Comparison of ENCODE assay signal across 17 cellular contexts in genomic region chr9:127090341-127090985, GRCh38. TPM values are rescaled to one million over a fixed set of nuclear protein-coding genes. Genes with fewer than 3 reads are reported as not detected.
A peak's percentile ranks its signal among the peaks of the same experiment; 100 is the strongest.
DNase-seq lines count a peak whose midpoint lies in the region; ATAC-seq and TF ChIP-seq lines count a peak whose summit lies in the region.
"Had no signal": no experiment of that assay in that cellular context is flagged by ENCODE, and none has a peak within 500 bp of the region (broad histone marks: within the 10 kb centered on the region; RNA-seq: fewer than 3 reads in every experiment).

No MANE protein-coding gene starts in this region.

- no peak for TF ChIP-seq POLR2A in ovary (IDR thresholded peaks at IDR 0.05)

- H3K9me3 ChIP-seq in heart right ventricle (no peaks in the 10 kb centered on the region), ovary (no peaks in the 10 kb centered on the region), tibial artery (no peaks in the 10 kb centered on the region)

- ATAC-seq in heart right ventricle (peak in 4 of 8 donors; percentile 15 to 37 (median 26)), GM21515 (IDR thresholded peaks at IDR 0.05; ENCODE audit: unreplicated experiment) (no peak), HG03378 (IDR thresholded peaks at IDR 0.05; ENCODE audit: unreplicated experiment) (no peak)
- ATAC-seq: natural killer cell treated with Interleukin-12 subunit alpha and Interleukin-12 subunit beta and Interleukin-15 and Interleukin-18, amount 100 ng/mL, for 72 hours had no signal

- no peaks in the 10 kb centered on the region for H3K27me3 ChIP-seq in heart right ventricle
- H3K27me3 ChIP-seq in ovary = no peaks in the 10 kb centered on the region
- H3K27me3 ChIP-seq in tibial artery = no peaks in the 10 kb centered on the region

- H3K4me3 ChIP-seq in heart right ventricle (no peak overlapping the region), ovary (no peak overlapping the region), tibial artery (no peak overlapping the region)

- WGBS in adipose tissue, 3 donors = 78 to 87% (median 81%) methylated on average over 6 of the region's 6 CpGs
- 80 to 84% methylated on average over 6 of the region's 6 CpGs for WGBS in heart right ventricle, 2 donors
- 57 to 63% (median 61%) methylated on average over 6 of the region's 6 CpGs for WGBS in ovary, 3 donors

- H3K4me1 ChIP-seq in heart right ventricle = peaks cover 0 to 30% (median 17%) of the 10 kb centered on the region in 9 donors
- peaks cover 22% of the 10 kb centered on the region for H3K4me1 ChIP-seq in ovary (ENCODE audit: insufficient read depth)
- peaks cover 0 to 10% (median 4%) of the 10 kb centered on the region in 4 donors for H3K4me1 ChIP-seq in tibial artery

- intact Hi-C loops in heart right ventricle (cut with DNase I) (loop anchor here in 1 of 10 donors (10.0 kb wide), 1 partner anchor 106 kb away; no protein-coding TSS in a partner anchor), ovary (cut with DNase I) (no loop called here), tibial artery (cut with DNase I; ENCODE audit: low total_unique reads) (no loop called here)

- no peak for TF ChIP-seq EP300 in ovary (IDR thresholded peaks at IDR 0.05)

- H3K27ac ChIP-seq in adipose tissue (ENCODE audit: low read depth, low read length) = peak overlapping the region; percentile 44
- peak overlapping the region in 8 of 10 donors; percentile 7 to 57 (median 35) for H3K27ac ChIP-seq in heart right ventricle
- peak overlapping the region; percentile 61 to 66 for H3K27ac ChIP-seq in ovary
- H3K27ac ChIP-seq in tibial artery = peak overlapping the region; percentile 49 to 55

- peaks cover 0 to 87% (median 21%) of the 10 kb centered on the region in 9 donors for H3K36me3 ChIP-seq in heart right ventricle
- no peaks in the 10 kb centered on the region for H3K36me3 ChIP-seq in ovary
- H3K36me3 ChIP-seq in tibial artery = peaks cover 21 to 75% (median 63%) of the 10 kb centered on the region in 3 donors

- TF ChIP-seq CTCF in heart right ventricle (IDR thresholded peaks at IDR 0.05) (no peak), ovary (IDR thresholded peaks at IDR 0.05) (no peak), tibial artery (IDR thresholded peaks at IDR 0.05) (no peak)

- DNase-seq in heart right ventricle (no peak), ovary (peak in 2 of 5 donors; percentile 27 to 39), tibial artery (no peak), GM19238 (ENCODE audit: insufficient read length, low spot score) (no peak), CD1c-positive myeloid dendritic cell (ENCODE audit: extremely low spot score) (no peak)
- DNase-seq: activated naive CD4-positive, alpha-beta T cell treated with anti-CD3 and anti-CD28 coated beads for 36 hours; activated T-cell treated with anti-CD3 and anti-CD28 coated beads for 4 hours; mesenchymal stem cell; NCI-H146; NCI-H2171 treated with DMSO at 0.1 percent for 48 hours; NCI-H69; SHP77 treated with DMSO at 0.1 percent for 48 hours had no signal

RNA-seq across cellular contexts. Expression of gene ANGPTL2, which starts 32.0 kb away (rescaled TPM):
- polyA plus RNA-seq in adipose tissue (10 to 100 TPM in 2 of 3 donors, 1 to 10 TPM in 1; 4.2 to 96.1 (median 35.8) TPM), heart right ventricle (10 to 100 TPM; 16.2 to 22.6 TPM), ovary (100 to 1,000 TPM in 1 of 2 donors, 10 to 100 TPM in 1; 27.5 to 114 TPM)
- total RNA-seq in heart right ventricle (10 to 100 TPM; 24.2 to 73.5 (median 45.2) TPM), ovary (100 to 1,000 TPM in 1 of 7 donors, 10 to 100 TPM in 5, 1 to 10 TPM in 1; 9.8 to 108 (median 64.1) TPM)
- total RNA-seq: activated naive CD4-positive, alpha-beta T cell treated with anti-CD3 and anti-CD28 coated beads for 36 hours; natural killer cell treated with Interleukin-12 subunit alpha and Interleukin-12 subunit beta and Interleukin-15 and Interleukin-18, amount 100 ng/mL, for 72 hours had no signal
- polyA plus RNA-seq: CD14-positive monocyte had no signal
